Comparison of ENCODE assay signal across 8 cellular contexts in genomic region chr12:49612210-49612609, GRCh38.
"Had no signal": no experiment of that assay in that cellular context is flagged by ENCODE, and none has a peak within 500 bp of the region (broad histone marks: within the 10 kb centered on the region; RNA-seq: fewer than 3 reads in every experiment).

No MANE protein-coding gene starts in this region.

- H3K4me1 Mint-ChIP-seq: IgD-negative memory B cell had no signal

- H3K9ac ChIP-seq: KMS-11 had no signal

- ATAC-seq: K562 had no signal

- FAIRE-seq: HTR-8/SVneo, K562 had no signal

- H3K27ac Mint-ChIP-seq: IgD-negative memory B cell had no signal

- H3K27ac ChIP-seq: HL-60, KMS-11 had no signal

- DNase-seq: IMR-90, KBM-7, KG1 had no signal

- H3K4me3 ChIP-seq: K562 had no signal

- H3K4me3 Mint-ChIP-seq: IgD-negative memory B cell had no signal

- H3K4me2 ChIP-seq: KMS-11 had no signal
